Comparison of ENCODE assay signal across 28 cellular contexts in genomic region chr18:9015689-9016088, GRCh38.
"Had no signal": no experiment of that assay in that cellular context is flagged by ENCODE, and none has a peak within 500 bp of the region (broad histone marks: within the 10 kb centered on the region; RNA-seq: fewer than 3 reads in every experiment).

No MANE protein-coding gene starts in this region.

- H3K9me3 Mint-ChIP-seq: activated naive CD8-positive, alpha-beta T cell treated with anti-CD3 and anti-CD28 coated beads for 36 hours; activated T-cell treated with anti-CD3 and anti-CD28 coated beads, Interleukin-2, amount 50 U/mL, for 4 hours; activated T-helper 2 cell treated with anti-CD3 and anti-CD28 coated beads, Interferon-gamma antibody, Interleukin-2, Interleukin-4, amounts not matched to agents 10 μg/mL and 5 μg/mL and 100 μg/mL, durations not matched to agents 14 hours and 24 hours and 36 hours; central memory CD8-positive, alpha-beta T cell had no signal

- H3K36me3 ChIP-seq: breast epithelium, esophagus muscularis mucosa, gastrocnemius medialis, heart left ventricle, prostate gland, spleen, upper lobe of right lung had no signal

- ATAC-seq: activated T-cell treated with anti-CD3 and anti-CD28 coated beads, Interleukin-2, amount 50 U/mL, for 4 hours; gastrocnemius medialis; heart left ventricle; left cardiac atrium; mucosa of descending colon; upper lobe of right lung had no signal

- H3K4me1 ChIP-seq: prostate gland had no signal

- H3K27ac Mint-ChIP-seq: activated naive CD8-positive, alpha-beta T cell treated with anti-CD3 and anti-CD28 coated beads for 36 hours; activated T-helper 2 cell treated with anti-CD3 and anti-CD28 coated beads, Interferon-gamma antibody, Interleukin-2, Interleukin-4, amounts not matched to agents 10 μg/mL and 5 μg/mL and 100 μg/mL, durations not matched to agents 14 hours and 24 hours and 36 hours had no signal

- H3K4me3 Mint-ChIP-seq: activated naive CD8-positive, alpha-beta T cell treated with anti-CD3 and anti-CD28 coated beads for 36 hours; activated T-cell treated with anti-CD3 and anti-CD28 coated beads, Interleukin-2, amount 50 U/mL, for 4 hours; central memory CD8-positive, alpha-beta T cell had no signal

- H3K4me3 ChIP-seq: breast epithelium, dorsolateral prefrontal cortex, esophagus muscularis mucosa, gastrocnemius medialis, heart left ventricle, mucosa of descending colon, prostate gland, spleen, upper lobe of right lung had no signal

- H3K27ac ChIP-seq: prostate gland, spleen, upper lobe of right lung, VCaP had no signal

- H3K27me3 ChIP-seq: breast epithelium, dorsolateral prefrontal cortex, esophagus muscularis mucosa, gastrocnemius medialis, heart left ventricle, upper lobe of right lung had no signal

- DNase-seq: activated CD4-positive, alpha-beta T cell treated with anti-CD3 and anti-CD28 coated beads, Interleukin-2, amount 50 U/mL, for 1 hour; activated CD4-positive, CD25-positive, alpha-beta regulatory T cell treated with anti-CD3 and anti-CD28 coated beads, Interleukin-2, amount 50 U/mL, for 72 hours; activated CD8-positive, alpha-beta memory T cell treated with anti-CD3 and anti-CD28 coated beads, Interleukin-2, amount 50 U/mL, for 48 hours; activated naive CD4-positive, alpha-beta T cell treated with Interleukin-2 at 50 U/mL for 16 hours; activated naive CD8-positive, alpha-beta T cell treated with anti-CD3 and anti-CD28 coated beads for 36 hours; activated T-cell treated with anti-CD3 and anti-CD28 coated beads, Interleukin-2, amount 50 U/mL, for 4 hours; amniotic stem cell; dorsolateral prefrontal cortex; gastrocnemius medialis; heart left ventricle; islet precursor cell; left cardiac atrium; mesendoderm; mucosa of descending colon; naive B cell; occipital lobe; spleen; stimulated activated CD4-positive, alpha-beta T cell treated with anti-CD3 and anti-CD28 coated beads, Interleukin-4, amount 100 ng/mL, for 1 hour; stimulated activated naive CD4-positive, alpha-beta T cell; SW 1271; upper lobe of right lung had no signal

- H3K9me3 ChIP-seq: esophagus muscularis mucosa, gastrocnemius medialis, mucosa of descending colon, prostate gland, upper lobe of right lung had no signal

- H3K36me3 Mint-ChIP-seq: activated naive CD8-positive, alpha-beta T cell treated with anti-CD3 and anti-CD28 coated beads for 36 hours; naive B cell had no signal

- H3K4me1 Mint-ChIP-seq: central memory CD8-positive, alpha-beta T cell had no signal

- FAIRE-seq: colon had no signal
